12 cellular contexts compared by ENCODE assay signal in genomic region chrX:72932283-72932682, GRCh38. TPM values are rescaled to one million over a fixed set of nuclear protein-coding genes. Genes with fewer than 3 reads are reported as not detected.
"Had no signal": no experiment of that assay in that cellular context is flagged by ENCODE, and none has a peak within 500 bp of the region (broad histone marks: within the 10 kb centered on the region; RNA-seq: fewer than 3 reads in every experiment).

No MANE protein-coding gene starts in this region.

RNA-seq across cellular contexts. Expression of gene FAM236A, which starts 5.7 kb away (rescaled TPM):
- total RNA-seq: activated B cell treated with CpG ODN at 0.5 μM for 24 hours; activated CD4-positive, alpha-beta memory T cell treated with anti-CD3 and anti-CD28 coated beads, Interleukin-2, amount 10 ng/mL, durations not matched to agents 7 days and 5 days; activated CD4-positive, alpha-beta T cell treated with anti-CD3 and anti-CD28 coated beads, Interleukin-2, amount 10 ng/mL, durations not matched to agents 7 days and 5 days; activated CD8-positive, alpha-beta memory T cell treated with anti-CD3 and anti-CD28 coated beads, Interleukin-2, amount 10 ng/mL, durations not matched to agents 7 days and 5 days; activated CD8-positive, alpha-beta T cell treated with anti-CD3 and anti-CD28 coated beads, Interleukin-2, amount 10 ng/mL, durations not matched to agents 7 days and 5 days; activated naive CD8-positive, alpha-beta T cell treated with anti-CD3 and anti-CD28 coated beads, Interleukin-2, amount 10 ng/mL, durations not matched to agents 7 days and 5 days; activated T-helper 2 cell treated with anti-CD3 and anti-CD28 coated beads, Interferon-gamma antibody, Interleukin-2, Interleukin-4, amounts not matched to agents 10 μg/mL and 5 μg/mL and 100 μg/mL, durations not matched to agents 14 hours and 24 hours and 36 hours; ascending aorta; bronchial epithelial cell; cardiac muscle cell; chondrocyte had no signal
- polyA plus RNA-seq: adipose tissue, cardiac muscle cell had no signal

RNA-seq across cellular contexts. Expression of gene DMRTC1, which starts 11.4 kb away (rescaled TPM):
- total RNA-seq: activated CD4-positive, alpha-beta memory T cell treated with anti-CD3 and anti-CD28 coated beads, Interleukin-2, amount 10 ng/mL, durations not matched to agents 7 days and 5 days; activated CD8-positive, alpha-beta memory T cell treated with anti-CD3 and anti-CD28 coated beads, Interleukin-2, amount 10 ng/mL, durations not matched to agents 7 days and 5 days; activated T-helper 2 cell treated with anti-CD3 and anti-CD28 coated beads, Interferon-gamma antibody, Interleukin-2, Interleukin-4, amounts not matched to agents 10 μg/mL and 5 μg/mL and 100 μg/mL, durations not matched to agents 14 hours and 24 hours and 36 hours; ascending aorta; bronchial epithelial cell; cardiac muscle cell; chondrocyte had no signal

RNA-seq across cellular contexts. Expression of gene FAM236C, which starts 19.9 kb away (rescaled TPM):
- total RNA-seq: activated B cell treated with CpG ODN at 0.5 μM for 24 hours; activated CD4-positive, alpha-beta memory T cell treated with anti-CD3 and anti-CD28 coated beads, Interleukin-2, amount 10 ng/mL, durations not matched to agents 7 days and 5 days; activated CD4-positive, alpha-beta T cell treated with anti-CD3 and anti-CD28 coated beads, Interleukin-2, amount 10 ng/mL, durations not matched to agents 7 days and 5 days; activated CD8-positive, alpha-beta memory T cell treated with anti-CD3 and anti-CD28 coated beads, Interleukin-2, amount 10 ng/mL, durations not matched to agents 7 days and 5 days; activated CD8-positive, alpha-beta T cell treated with anti-CD3 and anti-CD28 coated beads, Interleukin-2, amount 10 ng/mL, durations not matched to agents 7 days and 5 days; activated naive CD8-positive, alpha-beta T cell treated with anti-CD3 and anti-CD28 coated beads, Interleukin-2, amount 10 ng/mL, durations not matched to agents 7 days and 5 days; activated T-helper 2 cell treated with anti-CD3 and anti-CD28 coated beads, Interferon-gamma antibody, Interleukin-2, Interleukin-4, amounts not matched to agents 10 μg/mL and 5 μg/mL and 100 μg/mL, durations not matched to agents 14 hours and 24 hours and 36 hours; ascending aorta; bronchial epithelial cell; cardiac muscle cell; chondrocyte had no signal
- polyA plus RNA-seq: adipose tissue, cardiac muscle cell had no signal
